11 cellular contexts compared by ENCODE assay signal in the genomic region with DNA sequence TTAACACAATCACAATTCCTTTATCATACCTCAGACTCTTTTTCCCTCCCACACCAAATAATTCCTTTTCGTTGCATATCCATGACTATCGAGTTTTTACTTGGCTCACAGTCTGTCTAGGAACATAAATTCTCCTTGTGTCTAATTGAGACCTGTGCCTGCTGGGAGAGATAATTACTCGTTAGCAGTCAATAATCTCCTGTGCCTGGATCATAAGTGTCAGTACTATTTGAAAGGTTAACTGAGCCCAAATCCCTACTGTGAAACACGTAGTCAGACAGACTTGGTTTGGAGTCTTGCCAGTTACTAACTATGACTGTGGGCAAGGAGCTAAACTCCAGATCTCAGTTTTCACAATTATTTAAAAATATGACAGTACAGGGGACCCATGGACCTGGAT. TPM values are rescaled to one million over a fixed set of nuclear protein-coding genes. Genes with fewer than 3 reads are reported as not detected.
A peak's percentile ranks its signal among the peaks of the same experiment; 100 is the strongest.
DNase-seq lines count a peak whose midpoint lies in the region; ATAC-seq and FAIRE-seq lines count a peak whose summit lies in the region.
"Had no signal": no experiment of that assay in that cellular context is flagged by ENCODE, and none has a peak within 500 bp of the region (broad histone marks: within the 10 kb centered on the region; RNA-seq: fewer than 3 reads in every experiment).

No MANE protein-coding gene starts in this region.

- peak; percentile 9 to 24 for ATAC-seq in activated T-cell treated with anti-CD3 and anti-CD28 coated beads, Interleukin-2, amount 50 U/mL, for 4 hours
- peak; percentile 39 for ATAC-seq in activated T-helper 17 cell treated with anti-CD3 and anti-CD28 coated beads, Interleukin-2, amount 50 U/mL, for 72 hours (replicated peaks)
- ATAC-seq in HG02938 (IDR thresholded peaks at IDR 0.05; ENCODE audit: unreplicated experiment): no peak
- ATAC-seq: HCT116 had no signal

- H3K9me3 Mint-ChIP-seq in activated T-cell treated with anti-CD3 and anti-CD28 coated beads, Interleukin-2, amount 50 U/mL, for 4 hours: no peaks in the 10 kb centered on the region
- no peaks in the 10 kb centered on the region for H3K9me3 Mint-ChIP-seq in activated T-helper 17 cell treated with anti-CD3 and anti-CD28 coated beads, Interleukin-2, amount 50 U/mL, for 72 hours

- H3K4me3 Mint-ChIP-seq in activated T-cell treated with anti-CD3 and anti-CD28 coated beads, Interleukin-2, amount 50 U/mL, for 4 hours: no peak overlapping the region
- H3K4me3 Mint-ChIP-seq in activated T-helper 17 cell treated with anti-CD3 and anti-CD28 coated beads, Interleukin-2, amount 50 U/mL, for 72 hours: peak overlapping the region; percentile 38

- FAIRE-seq in HTR-8/SVneo (lab: Jason Lieb, UNC): peak; percentile 57

- H3K4me1 Mint-ChIP-seq in activated T-cell treated with anti-CD3 and anti-CD28 coated beads, Interleukin-2, amount 50 U/mL, for 4 hours (ENCODE audit: low read depth): peaks cover 12% of the 10 kb centered on the region
- H3K4me1 Mint-ChIP-seq in activated T-helper 17 cell treated with anti-CD3 and anti-CD28 coated beads, Interleukin-2, amount 50 U/mL, for 72 hours: peaks cover 23% of the 10 kb centered on the region

- peak overlapping the region; percentile 52 for H3K27ac Mint-ChIP-seq in activated T-helper 17 cell treated with anti-CD3 and anti-CD28 coated beads, Interleukin-2, amount 50 U/mL, for 72 hours

- peaks cover 32% of the 10 kb centered on the region for H3K27me3 Mint-ChIP-seq in activated T-cell treated with anti-CD3 and anti-CD28 coated beads, Interleukin-2, amount 50 U/mL, for 4 hours (ENCODE audit: low read depth)
- peaks cover 20% of the 10 kb centered on the region for H3K27me3 Mint-ChIP-seq in activated T-helper 17 cell treated with anti-CD3 and anti-CD28 coated beads, Interleukin-2, amount 50 U/mL, for 72 hours

- DNase-seq in NCI-H146 (lab: John Stamatoyannopoulos, UW): peak; percentile 35
- DNase-seq in NCI-H146 treated with DMSO at 0.1 percent for 48 hours (lab: John Stamatoyannopoulos, UW; ENCODE audit: unreplicated experiment): no peak
- no peak for DNase-seq in activated T-cell treated with anti-CD3 and anti-CD28 coated beads, Interleukin-2, amount 50 U/mL, for 4 hours
- DNase-seq in activated T-cell treated with anti-CD3 and anti-CD28 coated beads for 4 hours: no peak
- no peak for DNase-seq in HTR-8/SVneo (ENCODE audit: insufficient read length, low spot score)
- DNase-seq in SIG-M5 (lab: John Stamatoyannopoulos, UW): no peak
- DNase-seq: AML-193, DMS53 had no signal

- H3K36me3 Mint-ChIP-seq in activated T-cell treated with anti-CD3 and anti-CD28 coated beads, Interleukin-2, amount 50 U/mL, for 4 hours (ENCODE audit: insufficient read depth): no peaks in the 10 kb centered on the region
- no peaks in the 10 kb centered on the region for H3K36me3 Mint-ChIP-seq in activated T-helper 17 cell treated with anti-CD3 and anti-CD28 coated beads, Interleukin-2, amount 50 U/mL, for 72 hours (ENCODE audit: low read depth)

RNA-seq across cellular contexts. Expression of a gene that starts 5.7 kb away (rescaled TPM):
- total RNA-seq in activated T-cell treated with anti-CD3 and anti-CD28 coated beads, Interleukin-2, amount 50 U/mL, for 4 hours: 100 to 1,000 TPM; 107 to 115 (median 110) TPM
- 10 to 100 TPM; 59.0 to 91.3 TPM for total RNA-seq in activated T-helper 17 cell treated with anti-CD3 and anti-CD28 coated beads, Interleukin-2, amount 50 U/mL, for 72 hours
